14 cellular contexts compared by ENCODE assay signal in genomic region chr3:116046350-116046749, GRCh38.
DNase-seq lines count a peak whose midpoint lies in the region; ATAC-seq and TF ChIP-seq lines count a peak whose summit lies in the region.
"Had no signal": no experiment of that assay in that cellular context is flagged by ENCODE, and none has a peak within 500 bp of the region (broad histone marks: within the 10 kb centered on the region; RNA-seq: fewer than 3 reads in every experiment).

No MANE protein-coding gene starts in this region.

- DNase-seq in G401 (ENCODE audit: low spot score) (peak; percentile 96), NCI-H69 (lab: John Stamatoyannopoulos, UW) (peak; percentile 77), cerebellar cortex (ENCODE audit: low spot score) (peak; percentile 96), neural progenitor cell (ENCODE audit: low spot score) (peak; percentile 15), occipital lobe (lab: John Stamatoyannopoulos, UW) (no peak)
- no peak for DNase-seq in activated CD4-positive, alpha-beta T cell treated with anti-CD3 and anti-CD28 coated beads for 36 hours
- DNase-seq in stimulated activated CD4-positive, alpha-beta T cell treated with anti-CD3 and anti-CD28 coated beads, Interleukin-4, amount 100 ng/mL, for 1 hour, result no peak
- DNase-seq: COR-L47, EL, GOT3, NCI-H2029, NCI-H526, SJCRH30 had no signal

- in situ Hi-C loops in G401 (cut with HindIII; ENCODE audit: low sequenced_read_pairs), result no loop called here

- H3K9me3 ChIP-seq in neural progenitor cell (ENCODE audit: low read depth), result no peaks in the 10 kb centered on the region
- H3K9me3 ChIP-seq: SJCRH30 had no signal

- H3K79me2 ChIP-seq in neural progenitor cell (ENCODE audit: low read depth), result no peaks in the 10 kb centered on the region

- no peak overlapping the region for H3K27ac ChIP-seq in neural progenitor cell
- H3K27ac ChIP-seq: RWPE1, SJCRH30 had no signal

- H3F3A ChIP-seq in neural progenitor cell (ENCODE audit: low read depth), result no peaks in the 10 kb centered on the region

- CTCF ChIA-PET in activated CD4-positive, alpha-beta T cell treated with anti-CD3 and anti-CD28 coated beads for 36 hours (lab: Charles Lee), result interaction anchor here (0.7 kb wide), 1 partner anchor 63 kb away, joined by 3 read pairs; no protein-coding TSS in a partner anchor

- no peak overlapping the region for H3K4me2 ChIP-seq in neural progenitor cell

- peaks cover 12% of the 10 kb centered on the region for H3K4me1 Mint-ChIP-seq in neural progenitor cell
- no peaks in the 10 kb centered on the region for H3K4me1 Mint-ChIP-seq in activated CD4-positive, alpha-beta T cell treated with anti-CD3 and anti-CD28 coated beads for 36 hours

- no peak overlapping the region for H3K4me3 Mint-ChIP-seq in neural progenitor cell
- H3K4me3 Mint-ChIP-seq in activated CD4-positive, alpha-beta T cell treated with anti-CD3 and anti-CD28 coated beads for 36 hours, result no peak overlapping the region

- no peak overlapping the region for H3K4me3 ChIP-seq in neural progenitor cell
- H3K4me3 ChIP-seq: SJCRH30 had no signal

- H3K27me3 Mint-ChIP-seq in neural progenitor cell (ENCODE audit: insufficient read depth, low read depth), result no peaks in the 10 kb centered on the region
- H3K27me3 Mint-ChIP-seq in activated CD4-positive, alpha-beta T cell treated with anti-CD3 and anti-CD28 coated beads for 36 hours, result peaks cover 2% of the 10 kb centered on the region

- H3K27me3 ChIP-seq in neural progenitor cell, result no peaks in the 10 kb centered on the region
- H3K27me3 ChIP-seq: SJCRH30 had no signal

- ATAC-seq in activated CD4-positive, alpha-beta T cell treated with anti-CD3 and anti-CD28 coated beads for 36 hours, result no peak

- H3K9ac ChIP-seq in neural progenitor cell, result no peak overlapping the region

- no peaks in the 10 kb centered on the region for H3K9me3 Mint-ChIP-seq in neural progenitor cell
- H3K9me3 Mint-ChIP-seq in activated CD4-positive, alpha-beta T cell treated with anti-CD3 and anti-CD28 coated beads for 36 hours (ENCODE audit: low read depth), result no peaks in the 10 kb centered on the region

- H2AFZ ChIP-seq in neural progenitor cell (replicated peaks), result no peak overlapping the region

- no peaks in the 10 kb centered on the region for H4K20me1 ChIP-seq in neural progenitor cell (ENCODE audit: low read depth)

- POLR2A ChIA-PET in activated CD4-positive, alpha-beta T cell treated with anti-CD3 and anti-CD28 coated beads for 36 hours (lab: Charles Lee), result no interaction called here

- no peaks in the 10 kb centered on the region for H3K36me3 ChIP-seq in neural progenitor cell
- H3K36me3 ChIP-seq: SJCRH30 had no signal

- H3K27ac Mint-ChIP-seq in neural progenitor cell, result no peak overlapping the region
- H3K27ac Mint-ChIP-seq in activated CD4-positive, alpha-beta T cell treated with anti-CD3 and anti-CD28 coated beads for 36 hours, result no peak overlapping the region

- H3K4me1 ChIP-seq in neural progenitor cell, result peaks cover 12% of the 10 kb centered on the region
- H3K4me1 ChIP-seq: SJCRH30 had no signal

- TF ChIP-seq CTCF in neural progenitor cell (IDR thresholded peaks at IDR 0.05), result no peak

- intact Hi-C loops in activated CD4-positive, alpha-beta T cell treated with anti-CD3 and anti-CD28 coated beads for 36 hours (cut with DNase I, micrococcal nuclease), result no loop called here

- no peaks in the 10 kb centered on the region for H3K36me3 Mint-ChIP-seq in neural progenitor cell
- H3K36me3 Mint-ChIP-seq in activated CD4-positive, alpha-beta T cell treated with anti-CD3 and anti-CD28 coated beads for 36 hours (ENCODE audit: low read depth), result no peaks in the 10 kb centered on the region

Comparison
In these comparisons a context has a peak if more than half of its experiments do, and no peak if none do; other contexts are left out.
1. DNase-seq: peak in G401 (single experiment), NCI-H69 (single experiment), cerebellar cortex (single experiment) and neural progenitor cell (single experiment); none in activated CD4-positive, alpha-beta T cell treated with anti-CD3 and anti-CD28 coated beads for 36 hours (single experiment), stimulated activated CD4-positive, alpha-beta T cell treated with anti-CD3 and anti-CD28 coated beads, Interleukin-4, amount 100 ng/mL, for 1 hour (single experiment) and occipital lobe (single experiment).